In the genomic region with DNA sequence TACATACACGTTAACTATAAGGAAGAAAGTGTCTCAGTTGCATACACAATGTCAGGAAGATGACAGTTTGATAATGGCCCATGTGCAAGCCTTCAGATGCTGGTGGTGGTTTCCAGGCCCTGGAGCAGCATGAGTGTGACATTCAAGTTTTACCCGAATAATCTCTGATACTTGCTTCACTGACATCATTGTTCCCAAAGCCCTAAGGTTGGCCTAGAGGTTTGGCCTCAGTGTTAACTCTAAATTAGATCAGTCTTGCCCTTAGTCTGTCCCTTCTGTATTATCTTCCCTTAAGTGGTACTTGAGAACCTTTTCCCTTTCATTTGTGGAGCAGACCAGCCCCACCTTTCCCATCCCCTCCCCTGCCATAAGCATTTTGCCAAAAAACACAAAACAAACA, we compare ENCODE assay signal across 22 cellular contexts. TPM values are rescaled to one million over a fixed set of nuclear protein-coding genes. Genes with fewer than 3 reads are reported as not detected.
DNase-seq lines count a peak whose midpoint lies in the region; ATAC-seq and TF ChIP-seq lines count a peak whose summit lies in the region.
"Had no signal": no experiment of that assay in that cellular context is flagged by ENCODE, and none has a peak within 500 bp of the region (broad histone marks: within the 10 kb centered on the region; RNA-seq: fewer than 3 reads in every experiment).

No MANE protein-coding gene starts in this region.

- peak overlapping the region; percentile 73 for H3K27ac Mint-ChIP-seq in activated CD4-positive, alpha-beta T cell treated with anti-CD3 and anti-CD28 coated beads for 36 hours
- H3K27ac Mint-ChIP-seq in activated naive CD4-positive, alpha-beta T cell treated with anti-CD3 and anti-CD28 coated beads for 36 hours = peak overlapping the region; percentile 24
- peak overlapping the region in 4 of 6 donors; percentile 11 to 78 (median 26) for H3K27ac Mint-ChIP-seq in immature natural killer cell
- peak overlapping the region; percentile 43 for H3K27ac Mint-ChIP-seq in stimulated activated naive B cell treated with anti-CD40 and anti-IgM and Interleukin-4, amounts not matched to agents 10 μg/mL and 1 μg/mL and 100 μg/mL, for 72 hours
- H3K27ac Mint-ChIP-seq: HFFc6 had no signal

- no peaks in the 10 kb centered on the region for H3K27me3 ChIP-seq in right cardiac atrium (ENCODE audit: control insufficient read depth, insufficient read depth)
- peaks cover 4% of the 10 kb centered on the region for H3K27me3 ChIP-seq in gastroesophageal sphincter
- H3K27me3 ChIP-seq: BLaER1 had no signal

- peaks cover 79% of the 10 kb centered on the region for H3K36me3 Mint-ChIP-seq in activated CD4-positive, alpha-beta T cell treated with anti-CD3 and anti-CD28 coated beads for 36 hours (ENCODE audit: low read depth)
- peaks cover 42% of the 10 kb centered on the region for H3K36me3 Mint-ChIP-seq in activated naive CD4-positive, alpha-beta T cell treated with anti-CD3 and anti-CD28 coated beads for 36 hours (ENCODE audit: low read depth)
- H3K36me3 Mint-ChIP-seq in immature natural killer cell = peaks cover 55 to 91% (median 58%) of the 10 kb centered on the region in 3 donors
- H3K36me3 Mint-ChIP-seq in stimulated activated naive B cell treated with anti-CD40 and anti-IgM and Interleukin-4, amounts not matched to agents 10 μg/mL and 1 μg/mL and 100 μg/mL, for 72 hours = peaks cover 58 to 75% of the 10 kb centered on the region in 2 donors

- POLR2A ChIA-PET in activated CD4-positive, alpha-beta T cell treated with anti-CD3 and anti-CD28 coated beads for 36 hours (lab: Charles Lee) = no interaction called here

- TF ChIP-seq CTCF in gastroesophageal sphincter (IDR thresholded peaks at IDR 0.05) = no peak

- CTCF ChIA-PET in activated CD4-positive, alpha-beta T cell treated with anti-CD3 and anti-CD28 coated beads for 36 hours (lab: Charles Lee) = interaction anchor here (1.5 to 2.8 kb wide), 3 partner anchors 18 to 27 kb away, joined by 3 to 21 read pairs (median 19); a partner anchor contains a TSS
- CTCF ChIA-PET in activated naive CD4-positive, alpha-beta T cell treated with anti-CD3 and anti-CD28 coated beads for 36 hours (lab: Charles Lee) = interaction anchor here (1.2 to 1.6 kb wide), 4 partner anchors 10 to 104 kb away, joined by 3 to 6 read pairs (median 4); no protein-coding TSS in a partner anchor

- no peaks in the 10 kb centered on the region for H3K27me3 Mint-ChIP-seq in activated CD4-positive, alpha-beta T cell treated with anti-CD3 and anti-CD28 coated beads for 36 hours
- H3K27me3 Mint-ChIP-seq in activated naive CD4-positive, alpha-beta T cell treated with anti-CD3 and anti-CD28 coated beads for 36 hours (ENCODE audit: low read depth) = no peaks in the 10 kb centered on the region
- peaks cover 0 to 2% (median 1%) of the 10 kb centered on the region in 3 donors for H3K27me3 Mint-ChIP-seq in immature natural killer cell (ENCODE audit: low read depth in 3 of 3)
- no peaks in the 10 kb centered on the region for H3K27me3 Mint-ChIP-seq in stimulated activated naive B cell treated with anti-CD40 and anti-IgM and Interleukin-4, amounts not matched to agents 10 μg/mL and 1 μg/mL and 100 μg/mL, for 72 hours
- H3K27me3 Mint-ChIP-seq: CD4-positive, alpha-beta memory T cell had no signal

- H3K4me3 Mint-ChIP-seq in activated CD4-positive, alpha-beta T cell treated with anti-CD3 and anti-CD28 coated beads for 36 hours = no peak overlapping the region
- no peak overlapping the region for H3K4me3 Mint-ChIP-seq in activated naive CD4-positive, alpha-beta T cell treated with anti-CD3 and anti-CD28 coated beads for 36 hours
- no peak overlapping the region for H3K4me3 Mint-ChIP-seq in immature natural killer cell
- no peak overlapping the region for H3K4me3 Mint-ChIP-seq in stimulated activated naive B cell treated with anti-CD40 and anti-IgM and Interleukin-4, amounts not matched to agents 10 μg/mL and 1 μg/mL and 100 μg/mL, for 72 hours
- H3K4me3 Mint-ChIP-seq: CD14-positive monocyte; CD4-positive, alpha-beta memory T cell; HFFc6 had no signal

- H3K27ac ChIP-seq in right cardiac atrium (ENCODE audit: low read length) = no peak overlapping the region
- H3K27ac ChIP-seq in gastroesophageal sphincter = no peak overlapping the region
- H3K27ac ChIP-seq: 22Rv1, A549, BLaER1 had no signal

- no peak for DNase-seq in activated CD4-positive, alpha-beta T cell treated with anti-CD3 and anti-CD28 coated beads for 36 hours
- DNase-seq in activated CD4-positive, alpha-beta T cell treated with anti-CD3 and anti-CD28 coated beads, Interleukin-2, amount 50 U/mL, for 4 hours = no peak
- DNase-seq in activated naive CD4-positive, alpha-beta T cell treated with anti-CD3 and anti-CD28 coated beads for 36 hours = no peak
- DNase-seq in activated naive CD4-positive, alpha-beta T cell treated with Interleukin-2 at 50 U/mL for 16 hours = no peak
- DNase-seq in immature natural killer cell (no peak), right cardiac atrium (no peak)
- DNase-seq in stimulated activated naive B cell treated with anti-CD40 and anti-IgM and Interleukin-4, amounts not matched to agents 10 μg/mL and 1 μg/mL and 100 μg/mL, for 72 hours = no peak
- DNase-seq: CD4-positive, alpha-beta memory T cell; DMS153; DMS79; GDM1; GOT3; H7; HFFc6 had no signal

- H3K4me3 ChIP-seq in right cardiac atrium (ENCODE audit: low read length) (no peak overlapping the region), gastroesophageal sphincter (no peak overlapping the region)
- H3K4me3 ChIP-seq: A549, BLaER1 had no signal

- no peaks in the 10 kb centered on the region for H3K9me3 Mint-ChIP-seq in activated CD4-positive, alpha-beta T cell treated with anti-CD3 and anti-CD28 coated beads for 36 hours (ENCODE audit: low read depth)
- no peaks in the 10 kb centered on the region for H3K9me3 Mint-ChIP-seq in activated naive CD4-positive, alpha-beta T cell treated with anti-CD3 and anti-CD28 coated beads for 36 hours
- no peaks in the 10 kb centered on the region for H3K9me3 Mint-ChIP-seq in immature natural killer cell
- no peaks in the 10 kb centered on the region for H3K9me3 Mint-ChIP-seq in stimulated activated naive B cell treated with anti-CD40 and anti-IgM and Interleukin-4, amounts not matched to agents 10 μg/mL and 1 μg/mL and 100 μg/mL, for 72 hours
- H3K9me3 Mint-ChIP-seq: CD14-positive monocyte; CD4-positive, alpha-beta memory T cell; HFFc6 had no signal

- no peak for TF ChIP-seq POLR2A in gastroesophageal sphincter (IDR thresholded peaks at IDR 0.05)

- H3K9me3 ChIP-seq in right cardiac atrium (ENCODE audit: control insufficient read depth, low read length) (no peaks in the 10 kb centered on the region), gastroesophageal sphincter (no peaks in the 10 kb centered on the region)
- H3K9me3 ChIP-seq: A549, BLaER1 had no signal

- peaks cover 42% of the 10 kb centered on the region for H3K4me1 Mint-ChIP-seq in activated CD4-positive, alpha-beta T cell treated with anti-CD3 and anti-CD28 coated beads for 36 hours
- H3K4me1 Mint-ChIP-seq in activated naive CD4-positive, alpha-beta T cell treated with anti-CD3 and anti-CD28 coated beads for 36 hours (ENCODE audit: low read depth) = peaks cover 38% of the 10 kb centered on the region
- no peaks in the 10 kb centered on the region for H3K4me1 Mint-ChIP-seq in immature natural killer cell
- H3K4me1 Mint-ChIP-seq in stimulated activated naive B cell treated with anti-CD40 and anti-IgM and Interleukin-4, amounts not matched to agents 10 μg/mL and 1 μg/mL and 100 μg/mL, for 72 hours = peaks cover 18 to 40% of the 10 kb centered on the region in 2 donors

- WGBS in right cardiac atrium = 38% methylated on average over 2 of the region's 2 CpGs
- 47 to 56% methylated on average over 2 of the region's 2 CpGs for WGBS in gastroesophageal sphincter (ENCODE audit: low coverage in 1 of 2), 2 donors

- H3K4me1 ChIP-seq in right cardiac atrium (ENCODE audit: control insufficient read depth, insufficient read depth, low read length) = no peaks in the 10 kb centered on the region
- peaks cover 0 to 4% (median 0%) of the 10 kb centered on the region in 3 donors for H3K4me1 ChIP-seq in gastroesophageal sphincter
- H3K4me1 ChIP-seq: A549 had no signal

- TF ChIP-seq EP300 in gastroesophageal sphincter (IDR thresholded peaks at IDR 0.05) = no peak

- intact Hi-C loops in activated CD4-positive, alpha-beta T cell treated with anti-CD3 and anti-CD28 coated beads for 36 hours (cut with DNase I, micrococcal nuclease) = loop anchor here (5.0 to 10.0 kb wide), 2 partner anchors 72 to 459 kb away; a partner anchor contains a TSS
- intact Hi-C loops in activated naive CD4-positive, alpha-beta T cell treated with anti-CD3 and anti-CD28 coated beads for 36 hours (cut with micrococcal nuclease) = loop anchor here (5.0 kb wide), 1 partner anchor 72 kb away; no protein-coding TSS in a partner anchor
- intact Hi-C loops in right cardiac atrium (cut with DNase I) = no loop called here

- no peak for ATAC-seq in activated CD4-positive, alpha-beta T cell treated with anti-CD3 and anti-CD28 coated beads for 36 hours
- ATAC-seq in stimulated activated naive B cell treated with anti-CD40 and anti-IgM and Interleukin-4, amounts not matched to agents 10 μg/mL and 1 μg/mL and 100 μg/mL, for 72 hours (replicated peaks) = no peak
- ATAC-seq in right cardiac atrium (no peak), gastroesophageal sphincter (no peak)
- ATAC-seq: A549, HCT116 had no signal

- H3K36me3 ChIP-seq in gastroesophageal sphincter = peaks cover 0 to 4% of the 10 kb centered on the region in 2 donors

RNA-seq across cellular contexts. Expression of a gene that starts 24.0 kb away (rescaled TPM):
- total RNA-seq in activated CD4-positive, alpha-beta T cell treated with anti-CD3 and anti-CD28 coated beads for 36 hours = 10 to 100 TPM; 24.3 to 25.8 TPM
- 1 to 10 TPM; 7.5 to 8.5 TPM for total RNA-seq in activated naive CD4-positive, alpha-beta T cell treated with anti-CD3 and anti-CD28 coated beads for 36 hours
- polyA plus RNA-seq in immature natural killer cell (under 1 TPM in 2 of 3 donors, not detected in 1; 0.18 to 0.56 TPM), right cardiac atrium (2.6 TPM)
- total RNA-seq in right cardiac atrium (1 to 10 TPM; 1.0 to 3.1 (median 1.6) TPM), gastroesophageal sphincter (10 to 100 TPM in 2 of 4 donors, 1 to 10 TPM in 2; 6.3 to 25.4 (median 11.7) TPM)
- total RNA-seq: HFFc6 had no signal
- polyA plus RNA-seq: AG04450 had no signal

RNA-seq across cellular contexts. Expression of a gene that starts 27.8 kb away (rescaled TPM):
- 100 to 1,000 TPM; 131 to 174 TPM for total RNA-seq in activated CD4-positive, alpha-beta T cell treated with anti-CD3 and anti-CD28 coated beads for 36 hours
- total RNA-seq in activated naive CD4-positive, alpha-beta T cell treated with anti-CD3 and anti-CD28 coated beads for 36 hours = 100 to 1,000 TPM; 138 to 149 TPM
- polyA plus RNA-seq in immature natural killer cell = 100 to 1,000 TPM in 2 of 3 donors, 10 to 100 TPM in 1; 90.8 to 138 (median 137) TPM
- 10 to 100 TPM in 2 of 4 donors, 1 to 10 TPM in 2; 7.0 to 13.0 (median 10.3) TPM for total RNA-seq in right cardiac atrium
- polyA plus RNA-seq in right cardiac atrium = 1.1 TPM
- total RNA-seq in gastroesophageal sphincter = 10 to 100 TPM in 3 of 4 donors, 1 to 10 TPM in 1; 5.9 to 19.9 (median 13.8) TPM
- total RNA-seq: H7 had no signal
- polyA plus RNA-seq: AG04450 had no signal

RNA-seq across cellular contexts. Expression of a gene that starts 52.0 kb away (rescaled TPM):
- total RNA-seq in activated CD4-positive, alpha-beta T cell treated with anti-CD3 and anti-CD28 coated beads for 36 hours = 1 to 10 TPM; 6.8 to 7.2 TPM
- 1 to 10 TPM; 8.1 to 8.6 TPM for total RNA-seq in activated naive CD4-positive, alpha-beta T cell treated with anti-CD3 and anti-CD28 coated beads for 36 hours
- 10 to 100 TPM; 14.1 to 22.7 (median 16.6) TPM for polyA plus RNA-seq in immature natural killer cell
- total RNA-seq in right cardiac atrium = under 1 TPM in 1 of 4 donors, not detected in 3; 0.79 TPM
- polyA plus RNA-seq in right cardiac atrium = not detected
- 1 to 10 TPM in 1 of 4 donors, not detected in 3; 1.0 TPM for total RNA-seq in gastroesophageal sphincter
- total RNA-seq: Daoy, HFFc6 had no signal
- polyA plus RNA-seq: A549, AG04450 had no signal

Comparison
In these comparisons a context has a peak if more than half of its experiments do, and no peak if none do; other contexts are left out.
1. RNA of a gene that starts 27.8 kb away (total RNA-seq): 131 to 174 TPM in activated CD4-positive, alpha-beta T cell treated with anti-CD3 and anti-CD28 coated beads for 36 hours and 138 to 149 TPM in activated naive CD4-positive, alpha-beta T cell treated with anti-CD3 and anti-CD28 coated beads for 36 hours; 5.9 to 19.9 TPM in gastroesophageal sphincter and 7.0 to 13.0 TPM in right cardiac atrium; every median in the first group is over 4 times any median in the second.
2. intact Hi-C loops: an anchor here in activated CD4-positive, alpha-beta T cell treated with anti-CD3 and anti-CD28 coated beads for 36 hours (5.0 to 10.0 kb wide) and activated naive CD4-positive, alpha-beta T cell treated with anti-CD3 and anti-CD28 coated beads for 36 hours (5.0 kb wide); none called in right cardiac atrium.
3. Peak in every context shown above with its lines, with median percentiles within 50 percentile points of each other: H3K27ac Mint-ChIP-seq.